In genomic region chr14:91858536-91859275, GRCh38 we compare ENCODE assay signal across 3 cellular contexts.
TF ChIP-seq lines count a peak whose summit lies in the region.

No MANE protein-coding gene starts in this region.

TF ChIP-seq in IMR-90, 13 proteins besides CTCF, POLR2A, EP300 and RAD21 (continued from another document):
- TF ChIP-seq MXI1 (IDR thresholded peaks at IDR 0.05; ENCODE audit: borderline replicate concordance, low read depth, low read length) (no peak), RFX5 (IDR thresholded peaks at IDR 0.05; ENCODE audit: low read depth, low read length) (no peak), MAFK (IDR thresholded peaks at IDR 0.05; ENCODE audit: low read depth, low read length) (no peak), MAZ (IDR thresholded peaks at IDR 0.05; ENCODE audit: borderline replicate concordance, low read depth, low read length) (no peak), USF2 (IDR thresholded peaks at IDR 0.05; ENCODE audit: low read depth, low read length) (no peak), BHLHE40 (IDR thresholded peaks at IDR 0.05; ENCODE audit: low read depth, low read length) (peak; percentile 81), NFE2L2 (IDR thresholded peaks at IDR 0.05; ENCODE audit: low read depth, low read length) (no peak), CEBPB (IDR thresholded peaks at IDR 0.05; ENCODE audit: low read depth, low read length) (peak; percentile 59; the same call in 1 of the 2 replicates), SMC3 (IDR thresholded peaks at IDR 0.05; ENCODE audit: low read depth, low read length) (no peak), RCOR1 (IDR thresholded peaks at IDR 0.05; ENCODE audit: insufficient replicate concordance, low read length) (no peak), ELK1 (IDR thresholded peaks at IDR 0.05; ENCODE audit: borderline replicate concordance, low read depth, low read length) (no peak), FOS (IDR thresholded peaks at IDR 0.05; ENCODE audit: low read depth, low read length) (peak; percentile 56; the same call in 1 of the 2 replicates)

TF ChIP-seq in K562, 482 proteins besides CTCF, POLR2A, EP300 and RAD21:
- peak; percentile 79 for TF ChIP-seq ATF3 (IDR thresholded peaks at IDR 0.05)
- TF ChIP-seq ATF3 (CRISPR knock-in tag; conservative IDR thresholded peaks at IDR 0.05) = 0 out of 2 replicates have a peak, but pooled peaks have one; percentile 54
- TF ChIP-seq PKNOX1 (IDR thresholded peaks at IDR 0.05) = peak; percentile 22; the same call in 1 of the 2 replicates
- peak; percentile 86 for TF ChIP-seq FOSL1 (tag; conservative IDR thresholded peaks at IDR 0.05)
- no peak for TF ChIP-seq ZNF143 (CRISPR knock-in tag; IDR thresholded peaks at IDR 0.05)
- no peak for TF ChIP-seq ATF1 (CRISPR knock-in tag; IDR thresholded peaks at IDR 0.05)
- no peak for TF ChIP-seq ATF1 (tag; IDR thresholded peaks at IDR 0.05)
- peak; percentile 79; the same call in 1 of the 2 replicates for TF ChIP-seq JUND (IDR thresholded peaks at IDR 0.05; ENCODE audit: borderline replicate concordance, low read depth, low read length)
- peak; percentile 85; the same call in 2 of the 3 replicates for TF ChIP-seq JUND (tag; IDR thresholded peaks at IDR 0.05; ENCODE audit: borderline replicate concordance, low read depth, low read length)
- peak; percentile 21; the same call in 1 of the 2 replicates for TF ChIP-seq DEAF1 (CRISPR knock-in tag; IDR thresholded peaks at IDR 0.05)
- TF ChIP-seq ZNF436 (CRISPR knock-in tag; IDR thresholded peaks at IDR 0.05) = no peak
- TF ChIP-seq BHLHE40 (IDR thresholded peaks at IDR 0.05; ENCODE audit: low read length) = peak; percentile 67
- TF ChIP-seq MXD1 (CRISPR knock-in tag; IDR thresholded peaks at IDR 0.05; ENCODE audit: borderline replicate concordance, poor library complexity, severe bottlenecking) = no peak
- peak; percentile 21; the same call in 1 of the 2 replicates for TF ChIP-seq ATF7 (IDR thresholded peaks at IDR 0.05)
- no peak for TF ChIP-seq NCOA4 (IDR thresholded peaks at IDR 0.05; ENCODE audit: partially characterized antibody)
- no peak for TF ChIP-seq ZBTB33 (CRISPR knock-in tag; IDR thresholded peaks at IDR 0.05)
- TF ChIP-seq FOS (IDR thresholded peaks at IDR 0.05; ENCODE audit: extremely low read depth, insufficient read length) = no peak
- TF ChIP-seq TCF3 (CRISPR knock-in tag; IDR thresholded peaks at IDR 0.05) = peak; percentile 38; the same call in 1 of the 2 replicates
- no peak for TF ChIP-seq SOX6 (IDR thresholded peaks at IDR 0.05)
- TF ChIP-seq DPF2 (IDR thresholded peaks at IDR 0.05) = 0 out of 2 replicates have a peak, but pooled peaks have one; percentile 31
TF ChIP-seq in K562: peak in this region for 9.

TF ChIP-seq in HEK293T, 16 proteins besides CTCF, POLR2A, EP300 and RAD21 (continued from another document):
- TF ChIP-seq BHLHE40 (IDR thresholded peaks at IDR 0.05; ENCODE audit: borderline replicate concordance) = no peak
